Comparison of ENCODE assay signal across 14 cellular contexts in the genomic region with DNA sequence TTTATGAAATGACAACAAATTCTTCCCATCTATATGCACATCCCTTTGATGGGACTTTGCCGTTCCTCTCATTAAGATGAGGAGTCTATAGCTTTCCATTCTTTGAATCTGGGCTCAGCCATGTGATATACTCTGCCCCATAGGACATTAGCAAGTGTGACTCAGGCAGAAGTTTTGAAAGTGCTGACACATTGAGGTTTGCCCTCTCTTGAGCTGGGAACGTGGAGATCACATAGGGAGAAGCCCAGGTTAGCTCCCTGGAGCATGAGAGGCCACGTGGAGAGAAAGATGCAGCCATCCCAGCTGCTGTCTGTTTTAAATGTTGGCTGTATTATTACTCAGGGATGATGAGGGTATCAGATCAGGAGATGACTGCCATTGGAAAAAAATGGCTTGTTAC.
A peak's percentile ranks its signal among the peaks of the same experiment; 100 is the strongest.
DNase-seq lines count a peak whose midpoint lies in the region; ATAC-seq and TF ChIP-seq lines count a peak whose summit lies in the region.
"Had no signal": no experiment of that assay in that cellular context is flagged by ENCODE, and none has a peak within 500 bp of the region (broad histone marks: within the 10 kb centered on the region; RNA-seq: fewer than 3 reads in every experiment).

No MANE protein-coding gene starts in this region.

- H3K27ac ChIP-seq in GM23248: no peak overlapping the region
- H3K27ac ChIP-seq in Karpas-422 (ENCODE audit: low read length): no peak overlapping the region

- H3K4me3 ChIP-seq in GM23248 (no peak overlapping the region), epithelial cell of proximal tubule (ENCODE audit: low read depth, low read length) (no peak overlapping the region), Karpas-422 (ENCODE audit: low read length) (no peak overlapping the region)
- H3K4me3 ChIP-seq: lung had no signal

- peaks cover 15% of the 10 kb centered on the region; the same call in 1 of the 2 replicates for H3F3A ChIP-seq in GM23248 (ENCODE audit: insufficient read depth)

- H3K4me1 ChIP-seq in GM23248 (ENCODE audit: insufficient read depth) (peaks cover 25% of the 10 kb centered on the region), Karpas-422 (ENCODE audit: low read length) (no peaks in the 10 kb centered on the region)

- DNase-seq in GM23248: peak; percentile 88
- peak; percentile 88 for DNase-seq in RPMI7951 (ENCODE audit: low read depth)
- peak; percentile 46 for DNase-seq in epithelial cell of proximal tubule (ENCODE audit: low read depth)
- peak; percentile 13 for DNase-seq in osteocyte (ENCODE audit: extremely low spot score, unreplicated experiment)
- DNase-seq in activated T-cell treated with anti-CD3 and anti-CD28 coated beads for 4 hours: no peak
- no peak for DNase-seq in Karpas-422
- no peak for DNase-seq in NCI-H2227 (lab: John Stamatoyannopoulos, UW; ENCODE audit: unreplicated experiment)
- DNase-seq: activated naive CD4-positive, alpha-beta T cell treated with Interleukin-2 at 50 U/mL for 16 hours; CD4-positive, alpha-beta T cell; stimulated activated naive CD4-positive, alpha-beta T cell had no signal

- no peaks in the 10 kb centered on the region for H3K9me2 ChIP-seq in GM23248 (ENCODE audit: insufficient read depth)
- H3K9me2 ChIP-seq in Karpas-422 (replicated peaks; ENCODE audit: insufficient read depth, low read length): no peaks in the 10 kb centered on the region

- H3K9ac ChIP-seq in GM23248: no peak overlapping the region
- no peak overlapping the region for H3K9ac ChIP-seq in Karpas-422 (ENCODE audit: low read length)

- in situ Hi-C loops in GM23248 (cut with MboI): no loop called here

- no peaks in the 10 kb centered on the region for H3K36me3 Mint-ChIP-seq in osteocyte (ENCODE audit: unreplicated experiment)

- H3K4me2 ChIP-seq in GM23248 (ENCODE audit: unreplicated experiment): no peak overlapping the region
- H3K4me2 ChIP-seq in Karpas-422 (ENCODE audit: low read depth, low read length, poor library complexity, severe bottlenecking): no peak overlapping the region

- no peaks in the 10 kb centered on the region for H3K36me3 ChIP-seq in GM23248 (ENCODE audit: low read depth)
- H3K36me3 ChIP-seq in Karpas-422 (ENCODE audit: insufficient read depth, low read length): no peaks in the 10 kb centered on the region

- WGBS in GM23248 (ENCODE audit: low coverage in 1 of 2, low lambda C conversion rate in 2 of 2, missing lambda C conversion rate in 2 of 2), 2 experiments: 34 to 37% methylated on average over 3 of the region's 3 CpGs

- no peaks in the 10 kb centered on the region for H3K79me2 ChIP-seq in GM23248 (ENCODE audit: insufficient read depth)
- no peaks in the 10 kb centered on the region for H3K79me2 ChIP-seq in Karpas-422 (ENCODE audit: low read length)

- TF ChIP-seq CTCF in epithelial cell of proximal tubule (conservative IDR thresholded peaks at IDR 0.05; ENCODE audit: low read depth, low read length) (no peak), osteocyte (IDR thresholded peaks at IDR 0.05) (no peak)

- H3K9me3 ChIP-seq in GM23248 (ENCODE audit: low read depth) (no peaks in the 10 kb centered on the region), Karpas-422 (ENCODE audit: low read length) (no peaks in the 10 kb centered on the region)

- H3K9me3 Mint-ChIP-seq in osteocyte (ENCODE audit: unreplicated experiment): no peaks in the 10 kb centered on the region
- H3K9me3 Mint-ChIP-seq: CD4-positive, alpha-beta T cell; neural crest cell had no signal

- no peak overlapping the region for H3K27ac Mint-ChIP-seq in osteocyte (ENCODE audit: unreplicated experiment)
- H3K27ac Mint-ChIP-seq: CD4-positive, alpha-beta T cell had no signal

- 0 out of 2 replicates have a peak overlapping the region, but pooled peaks have one; percentile 11 for H2AFZ ChIP-seq in GM23248
- H2AFZ ChIP-seq in Karpas-422 (ENCODE audit: low read length): no peak overlapping the region

- no peak overlapping the region for H3K4me3 Mint-ChIP-seq in osteocyte (ENCODE audit: unreplicated experiment)
- H3K4me3 Mint-ChIP-seq: CD4-positive, alpha-beta T cell; neural crest cell had no signal

- no peaks in the 10 kb centered on the region for H3K27me3 Mint-ChIP-seq in osteocyte (ENCODE audit: unreplicated experiment)
- H3K27me3 Mint-ChIP-seq: CD4-positive, alpha-beta T cell had no signal

- ATAC-seq in HG03342 (IDR thresholded peaks at IDR 0.05; ENCODE audit: unreplicated experiment): no peak
- ATAC-seq: sciatic nerve had no signal

- H3K4me1 Mint-ChIP-seq in osteocyte (ENCODE audit: unreplicated experiment): peaks cover 9% of the 10 kb centered on the region

- no peaks in the 10 kb centered on the region for H3K27me3 ChIP-seq in GM23248 (replicated peaks; ENCODE audit: insufficient read depth)
- H3K27me3 ChIP-seq in Karpas-422 (ENCODE audit: low read length): no peaks in the 10 kb centered on the region

- H4K20me1 ChIP-seq in GM23248 (ENCODE audit: insufficient read depth) (no peaks in the 10 kb centered on the region), Karpas-422 (ENCODE audit: insufficient read depth, low read depth, low read length) (no peaks in the 10 kb centered on the region)

Comparison
In these comparisons a context has a peak if more than half of its experiments do, and no peak if none do; other contexts are left out.
1. DNase-seq: peak in GM23248 (single experiment), RPMI7951 (single experiment), epithelial cell of proximal tubule (single experiment) and osteocyte (single experiment); none in activated T-cell treated with anti-CD3 and anti-CD28 coated beads for 4 hours (single experiment), Karpas-422 (single experiment) and NCI-H2227 (single experiment).